8 cellular contexts compared by ENCODE assay signal in the genomic region with DNA sequence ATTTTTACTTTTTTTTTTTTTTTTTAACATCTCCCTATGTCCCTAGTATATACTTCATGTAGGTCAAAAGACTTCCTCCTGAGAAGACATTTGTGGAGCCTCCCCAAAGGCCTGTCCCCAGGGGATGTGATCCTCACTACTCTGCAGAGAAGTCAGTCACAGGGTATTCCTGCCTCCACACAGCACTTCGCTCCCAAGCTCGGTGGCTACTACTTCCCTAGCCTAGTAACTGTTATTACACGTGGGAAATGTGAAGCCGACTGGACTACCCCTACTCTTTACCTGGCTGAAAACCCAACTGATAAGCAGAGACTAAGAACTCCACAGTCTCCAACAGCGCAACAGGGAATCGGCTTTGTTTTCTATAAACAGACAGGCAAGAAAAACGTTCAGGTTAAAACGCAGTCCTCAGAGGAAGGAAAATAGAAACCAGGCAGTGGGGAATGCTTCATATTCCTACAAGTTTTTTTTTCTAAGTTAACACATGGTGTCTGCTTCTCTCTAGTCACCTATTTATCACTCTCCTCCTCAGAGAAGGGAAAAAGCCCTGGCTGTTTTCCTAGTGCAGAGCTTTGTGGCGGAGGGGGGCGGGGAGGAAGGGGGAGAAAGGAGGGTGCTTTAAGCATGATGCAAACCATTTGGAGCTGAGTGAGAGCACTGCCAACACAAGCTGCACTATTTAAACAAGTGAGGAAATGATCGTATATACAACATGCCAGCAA.
A peak's percentile ranks its signal among the peaks of the same experiment; 100 is the strongest.
DNase-seq lines count a peak whose midpoint lies in the region; ATAC-seq, FAIRE-seq and TF ChIP-seq lines count a peak whose summit lies in the region.

No MANE protein-coding gene starts in this region.

- peaks cover 15% of the 10 kb centered on the region for H3K4me1 ChIP-seq in PC-3 (ENCODE audit: insufficient read depth, low read length)

- H3K27ac ChIP-seq in PC-3 (ENCODE audit: low read length) = peak overlapping the region; percentile 70

- H3K79me2 ChIP-seq in PC-3 (ENCODE audit: low read length) = no peaks in the 10 kb centered on the region

- ATAC-seq in PC-3 (peak; percentile 87), GM18519 (IDR thresholded peaks at IDR 0.05; ENCODE audit: low FRiP score, unreplicated experiment) (no peak)

- H3K27me3 ChIP-seq in PC-3 (ENCODE audit: low read length) = no peaks in the 10 kb centered on the region

- H3K9ac ChIP-seq in PC-3 (ENCODE audit: low read length) = peak overlapping the region; percentile 46; the same call in 1 of the 2 replicates

- no peaks in the 10 kb centered on the region for H3K36me3 ChIP-seq in PC-3 (ENCODE audit: low read depth, low read length)

- no peaks in the 10 kb centered on the region for H3F3A ChIP-seq in PC-3 (ENCODE audit: low read length, unreplicated experiment)

- no peak for TF ChIP-seq CTCF in AG09309 (IDR thresholded peaks at IDR 0.05; ENCODE audit: control insufficient read depth, insufficient read depth, low read depth, low read length, missing control alignments)
- no peak for TF ChIP-seq CTCF in PC-3 (conservative IDR thresholded peaks at IDR 0.05; ENCODE audit: low read depth, low read length)
- no peak for TF ChIP-seq CTCF in fibroblast of mammary gland (conservative IDR thresholded peaks at IDR 0.05; ENCODE audit: control insufficient read depth, insufficient read depth, low read depth, low read length)

- no peaks in the 10 kb centered on the region for H3K9me3 ChIP-seq in PC-3 (ENCODE audit: low read length)

- H4K20me1 ChIP-seq in PC-3 (ENCODE audit: low read length) = no peaks in the 10 kb centered on the region

- DNase-seq in AG09309 (ENCODE audit: low read depth) = peak; percentile 91
- peak; percentile 40 for DNase-seq in PC-3
- peak; percentile 98 for DNase-seq in fibroblast of mammary gland (ENCODE audit: low read depth)
- DNase-seq in non-pigmented ciliary epithelial cell (ENCODE audit: low read depth) = peak; percentile 97
- no peak for DNase-seq in activated effector memory CD4-positive, alpha-beta T cell treated with anti-CD3 and anti-CD28 coated beads, Interleukin-2, amount 50 U/mL, for 16 hours
- no peak for DNase-seq in NK-92 (lab: John Stamatoyannopoulos, UW; ENCODE audit: unreplicated experiment)
- no peak for DNase-seq in frontal cortex (ENCODE audit: low spot score in 2 of 2)

- BruUV-seq in PC-3 (replicated peaks; lab: Mats Ljungman, UMichigan) = TSS peak; percentile 33

- H2AFZ ChIP-seq in PC-3 (ENCODE audit: low read length) = peak overlapping the region; percentile 66

- no peaks in the 10 kb centered on the region for H3K9me2 ChIP-seq in PC-3 (replicated peaks; ENCODE audit: low read length)

- H3K4me3 ChIP-seq in AG09309 (ENCODE audit: control insufficient read depth, low read depth, low read length) (no peak overlapping the region), PC-3 (ENCODE audit: low read length) (peak overlapping the region; percentile 25; the same call in 1 of the 2 replicates), fibroblast of mammary gland (ENCODE audit: control insufficient read depth, low read depth, low read length) (no peak overlapping the region)

- intact Hi-C loops in PC-3 (cut with micrococcal nuclease) = loop anchor here (1.0 to 10.0 kb wide), 2 partner anchors 59 to 87 kb away; no protein-coding TSS in a partner anchor

- POLR2A ChIA-PET in PC-3 (lab: Charles Lee; ENCODE audit: unreplicated experiment) = interaction anchor here (0.6 to 0.9 kb wide), 2 partner anchors 68 to 69 kb away, joined by 7 to 10 read pairs; no protein-coding TSS in a partner anchor

- peak overlapping the region; percentile 64 for H3K4me2 ChIP-seq in PC-3 (ENCODE audit: low read length)

- CTCF ChIA-PET in PC-3 (lab: Charles Lee) = interaction anchor here (0.7 kb wide), 1 partner anchor 59 kb away, joined by 8 read pairs; no protein-coding TSS in a partner anchor

- FAIRE-seq in frontal cortex (lab: Jason Lieb, UNC) = no peak

Comparison
In these comparisons a context has a peak if more than half of its experiments do, and no peak if none do; other contexts are left out.
1. DNase-seq: peak in AG09309 (single experiment), PC-3 (single experiment), fibroblast of mammary gland (single experiment) and non-pigmented ciliary epithelial cell (single experiment); none in activated effector memory CD4-positive, alpha-beta T cell treated with anti-CD3 and anti-CD28 coated beads, Interleukin-2, amount 50 U/mL, for 16 hours (single experiment), NK-92 (single experiment) and frontal cortex (0 of 2).